In the genomic region with DNA sequence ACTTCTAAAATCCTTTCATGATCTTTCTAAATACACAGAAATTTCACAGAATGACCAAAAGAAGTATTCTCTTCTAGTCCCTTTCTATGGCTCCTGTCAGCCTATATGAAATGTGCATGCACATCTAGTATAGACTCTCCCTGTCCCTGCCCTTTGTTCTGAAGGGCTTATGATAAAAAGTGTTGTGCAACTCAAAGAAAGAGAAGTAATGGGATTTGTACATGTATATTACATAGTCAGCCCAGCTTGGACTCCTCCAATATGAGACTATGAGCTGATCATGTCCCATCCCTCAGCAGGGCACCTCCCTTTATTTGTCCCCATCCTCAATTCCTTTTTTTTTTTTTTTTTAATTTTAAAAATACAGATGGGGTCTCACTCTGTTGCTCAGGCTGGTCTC, we compare ENCODE assay signal across 25 cellular contexts.
"Had no signal": no experiment of that assay in that cellular context is flagged by ENCODE, and none has a peak within 500 bp of the region (broad histone marks: within the 10 kb centered on the region; RNA-seq: fewer than 3 reads in every experiment).

No MANE protein-coding gene starts in this region.

- H3K4me3 Mint-ChIP-seq: activated CD4-positive, alpha-beta memory T cell treated with anti-CD3 and anti-CD28 coated beads, Interleukin-2, amount 10 ng/mL, durations not matched to agents 7 days and 5 days; activated CD4-positive, alpha-beta T cell treated with anti-CD3 and anti-CD28 coated beads for 36 hours; activated naive CD4-positive, alpha-beta T cell treated with anti-CD3 and anti-CD28 coated beads, Interleukin-2, amount 50 U/mL, for 24 hours had no signal

- H3K27me3 ChIP-seq: breast epithelium had no signal

- H3K27ac ChIP-seq: breast epithelium, coronary artery, SK-N-MC, WERI-Rb-1 had no signal

- H3K9me3 ChIP-seq: breast epithelium had no signal

- H3K4me1 Mint-ChIP-seq: activated CD4-positive, alpha-beta memory T cell treated with anti-CD3 and anti-CD28 coated beads, Interleukin-2, amount 10 ng/mL, durations not matched to agents 7 days and 5 days; activated CD4-positive, alpha-beta T cell treated with anti-CD3 and anti-CD28 coated beads for 36 hours; activated naive CD4-positive, alpha-beta T cell treated with anti-CD3 and anti-CD28 coated beads, Interleukin-2, amount 50 U/mL, for 24 hours had no signal

- H3K27me3 Mint-ChIP-seq: activated CD4-positive, alpha-beta memory T cell treated with anti-CD3 and anti-CD28 coated beads, Interleukin-2, amount 10 ng/mL, durations not matched to agents 7 days and 5 days; activated CD4-positive, alpha-beta T cell treated with anti-CD3 and anti-CD28 coated beads for 36 hours; activated naive CD4-positive, alpha-beta T cell treated with anti-CD3 and anti-CD28 coated beads, Interleukin-2, amount 50 U/mL, for 24 hours had no signal

- ATAC-seq: activated CD4-positive, alpha-beta T cell treated with anti-CD3 and anti-CD28 coated beads for 36 hours; Right ventricle myocardium inferior had no signal

- H3K36me3 ChIP-seq: breast epithelium had no signal

- H3K4me3 ChIP-seq: breast epithelium, coronary artery, SK-N-MC had no signal

- H3K4me1 ChIP-seq: breast epithelium had no signal

- DNase-seq: activated CD4-positive, alpha-beta memory T cell treated with anti-CD3 and anti-CD28 coated beads, Interleukin-2, amount 10 ng/mL, durations not matched to agents 7 days and 5 days; activated CD4-positive, alpha-beta T cell treated with anti-CD3 and anti-CD28 coated beads for 36 hours; activated CD4-positive, alpha-beta T cell treated with anti-CD3 and anti-CD28 coated beads, Interleukin-2, amount 50 U/mL, for 1 hour; activated effector memory CD4-positive, alpha-beta T cell treated with Interleukin-2 at 50 U/mL for 16 hours; activated naive CD4-positive, alpha-beta T cell; activated T-cell treated with anti-CD3 and anti-CD28 coated beads for 4 hours; aorta; caudate nucleus; Karpas-422; MM.1S; NCI-H1105; NCI-H1436; NCI-H1694 treated with DMSO at 0.1 percent for 48 hours; NCI-H2029 treated with DMSO at 0.1 percent for 48 hours; NCI-H510A treated with DMSO at 0.1 percent for 48 hours; NCI-H69; RPMI8226; T-helper 2 cell; T1000; WERI-Rb-1 had no signal

- H3K27ac Mint-ChIP-seq: activated CD4-positive, alpha-beta memory T cell treated with anti-CD3 and anti-CD28 coated beads, Interleukin-2, amount 10 ng/mL, durations not matched to agents 7 days and 5 days; activated CD4-positive, alpha-beta T cell treated with anti-CD3 and anti-CD28 coated beads for 36 hours had no signal
